In the genomic region with DNA sequence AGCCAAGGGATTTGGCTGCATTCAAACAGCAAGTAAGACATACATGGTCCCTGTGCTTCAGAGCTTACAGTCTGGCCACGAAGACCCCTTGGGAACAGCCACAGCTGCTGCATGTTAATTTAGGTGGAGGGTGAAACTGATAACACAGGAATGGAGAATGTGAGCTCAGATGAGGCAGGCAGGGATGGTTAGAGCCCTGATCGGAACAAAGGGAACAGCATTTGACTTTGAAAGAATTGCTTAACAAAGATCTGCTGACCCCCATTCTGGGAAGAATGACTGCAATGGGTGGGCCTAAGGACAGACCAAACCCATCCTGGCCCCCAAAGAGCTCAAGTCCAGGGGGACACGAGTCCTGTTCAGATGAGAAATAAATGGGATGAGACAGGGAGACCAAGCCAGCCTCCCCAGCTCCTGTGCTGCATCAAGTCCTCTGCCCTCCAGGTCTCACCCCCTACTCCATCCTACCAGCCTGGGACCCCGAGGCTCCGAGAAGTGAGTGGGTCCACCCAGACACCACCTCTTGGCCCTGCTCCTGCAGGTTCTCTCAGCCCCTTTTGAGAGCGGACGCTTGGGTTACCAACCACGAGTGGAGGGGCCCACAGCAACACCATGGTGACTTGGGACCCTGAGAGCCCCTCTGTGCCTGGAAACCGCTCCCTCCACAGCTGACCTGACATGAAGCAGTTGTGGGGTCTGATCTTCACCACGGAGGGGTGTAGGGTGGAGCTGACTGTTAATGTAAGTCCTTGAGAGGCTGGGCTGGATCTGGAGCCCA, we compare ENCODE assay signal across 24 cellular contexts. TPM values are rescaled to one million over a fixed set of nuclear protein-coding genes. Genes with fewer than 3 reads are reported as not detected.
DNase-seq lines count a peak whose midpoint lies in the region; ATAC-seq, FAIRE-seq and TF ChIP-seq lines count a peak whose summit lies in the region.
"Had no signal": no experiment of that assay in that cellular context is flagged by ENCODE, and none has a peak within 500 bp of the region (broad histone marks: within the 10 kb centered on the region; RNA-seq: fewer than 3 reads in every experiment).

No MANE protein-coding gene starts in this region.

- H3K4me1 ChIP-seq in K562 (replicated peaks in 1 of 2; ENCODE audit: control insufficient read depth in 2 of 2, insufficient read depth in 2 of 2, low read length in 2 of 2) (peaks cover 0 to 8% of the 10 kb centered on the region in 2 experiments; a peak in 2 of 5 replicates), upper lobe of right lung (no peaks in the 10 kb centered on the region), transverse colon (no peaks in the 10 kb centered on the region)

- no peak overlapping the region for H3K4me2 ChIP-seq in K562 (ENCODE audit: insufficient read depth, low read length)

- in situ Hi-C loops in K562 (cut with MboI) (no loop called here), transverse colon (cut with MboI; ENCODE audit: low pct_ligation_motif_present in 1 of 4, low pct_unique_long_range_greater_than_20kb in 1 of 4, low sequenced_read_pairs in 3 of 4) (no loop called here)

- TF ChIP-seq POLR2A in K562 (conservative IDR thresholded peaks at IDR 0.05): no peak
- no peak for TF ChIP-seq POLR2A in transverse colon (IDR thresholded peaks at IDR 0.05)

- H3K79me2 ChIP-seq in K562 (ENCODE audit: control insufficient read depth, insufficient read depth, low read length): no peaks in the 10 kb centered on the region

- no peak for FAIRE-seq in K562 (lab: Jason Lieb, UNC)
- FAIRE-seq: A204.1, GM12892 had no signal

- H3K27ac ChIP-seq in K562 (ENCODE audit: extremely low read depth, low read depth, low read length) (no peak overlapping the region), layer of hippocampus (ENCODE audit: low read depth, low read length) (peak overlapping the region; percentile 35), upper lobe of right lung (no peak overlapping the region), transverse colon (no peak overlapping the region)
- H3K27ac ChIP-seq: HL-60 had no signal

- H3K9me1 ChIP-seq in K562 (ENCODE audit: control insufficient read depth, insufficient read depth, low read length): peaks cover 3% of the 10 kb centered on the region

- CTCF ChIA-PET in K562 (lab: Yijun Ruan, JAX; ENCODE audit: low intra/inter-chr PET ratio): no interaction called here

- POLR2A ChIA-PET in K562 (lab: Yijun Ruan, JAX): interaction anchor here (1.3 kb wide), 1 partner anchor 24 kb away, joined by 6 read pairs; no protein-coding TSS in a partner anchor

- H3K36me3 ChIP-seq in K562 (ENCODE audit: control insufficient read depth, insufficient read depth, low read length): no peaks in the 10 kb centered on the region
- no peaks in the 10 kb centered on the region for H3K36me3 ChIP-seq in upper lobe of right lung
- H3K36me3 ChIP-seq in transverse colon: no peaks in the 10 kb centered on the region
- H3K36me3 ChIP-seq in H7 (replicated peaks; ENCODE audit: control insufficient read depth, insufficient read depth, low read length): no peaks in the 10 kb centered on the region
- H3K36me3 ChIP-seq: BE2C had no signal

- TF ChIP-seq EP300 in K562 (IDR thresholded peaks at IDR 0.05; ENCODE audit: low read length) (no peak), transverse colon (IDR thresholded peaks at IDR 0.05; ENCODE audit: low read depth) (no peak)

- intact Hi-C loops in Right ventricle myocardium inferior (cut with DNase I) (no loop called here), cardiac septum (cut with DNase I) (no loop called here), K562 (cut with micrococcal nuclease) (no loop called here), upper lobe of right lung (cut with DNase I) (no loop called here), transverse colon (cut with DNase I; ENCODE audit: low total_unique reads) (no loop called here)

- H3K9me3 ChIP-seq in K562 (replicated peaks; ENCODE audit: control insufficient read depth, insufficient read depth, low read depth, low read length): no peaks in the 10 kb centered on the region
- no peaks in the 10 kb centered on the region for H3K9me3 ChIP-seq in upper lobe of right lung
- H3K9me3 ChIP-seq in transverse colon: no peaks in the 10 kb centered on the region

- H2AFZ ChIP-seq in K562 (ENCODE audit: low read depth, low read length): no peak overlapping the region

- H3K4me3 ChIP-seq in K562 (no peak overlapping the region), upper lobe of right lung (no peak overlapping the region), transverse colon (no peak overlapping the region), H7 (ENCODE audit: insufficient read depth, low read depth, low read length) (no peak overlapping the region)

- H3K27me3 ChIP-seq in K562 (ENCODE audit: control insufficient read depth in 2 of 2, insufficient read depth in 2 of 2, low read length in 2 of 2): peaks cover 0 to 20% of the 10 kb centered on the region in 2 experiments; a peak in 2 of 5 replicates
- H3K27me3 ChIP-seq in layer of hippocampus (ENCODE audit: control insufficient read depth, insufficient read depth, low read length): peaks cover 3% of the 10 kb centered on the region
- H3K27me3 ChIP-seq in upper lobe of right lung: peaks cover 13% of the 10 kb centered on the region
- H3K27me3 ChIP-seq in transverse colon: no peaks in the 10 kb centered on the region
- no peaks in the 10 kb centered on the region for H3K27me3 ChIP-seq in H7 (ENCODE audit: control insufficient read depth, insufficient read depth, low read length)
- H3K27me3 ChIP-seq: BE2C had no signal

- ATAC-seq in Right ventricle myocardium inferior: no peak
- ATAC-seq in K562: no peak
- ATAC-seq in upper lobe of right lung: no peak
- no peak for ATAC-seq in GM18861 (IDR thresholded peaks at IDR 0.05; ENCODE audit: unreplicated experiment)
- ATAC-seq: CD8-positive, alpha-beta T cell had no signal

- TF ChIP-seq RAD21 in K562 (CRISPR knock-in tag; conservative IDR thresholded peaks at IDR 0.05 in 1 of 2, IDR thresholded peaks at IDR 0.05 in 1 of 2): no peak

- no peak overlapping the region for H3K9ac ChIP-seq in K562 (ENCODE audit: insufficient read depth in 1 of 2, low read depth in 2 of 2, low read length in 2 of 2)

- 1% methylated on average over 10 of the region's 10 CpGs for WGBS in K562 (ENCODE audit: insufficient coverage, low coverage, missing lambda C conversion rate)
- 66 to 100% methylated on average over 1 to 9 of the region's 10 CpGs for WGBS in transverse colon (ENCODE audit: low coverage in 1 of 2), 2 donors

- DNase-seq in Right ventricle myocardium inferior (ENCODE audit: missing footprints) (peak; percentile 21), cardiac septum (ENCODE audit: low spot score) (no peak), K562 (ENCODE audit: extremely low read depth in 1 of 4, low spot score in 3 of 4) (no peak), upper lobe of right lung (peak; percentile 54), transverse colon (no peak), H7 (no peak)
- DNase-seq: Calu3, DMS79, MM.1S, NCI-H146, NCI-H2029 treated with DMSO at 0.1 percent for 48 hours, NCI-H2227 treated with DMSO at 0.1 percent for 48 hours, NCI-H510A treated with DMSO at 0.1 percent for 48 hours, NCI-H774, OCI-M1, SHP77 treated with DMSO at 0.1 percent for 48 hours had no signal

- H4K20me1 ChIP-seq in K562 (replicated peaks; ENCODE audit: control insufficient read depth, insufficient read depth, low read length): no peaks in the 10 kb centered on the region

- no peak for TF ChIP-seq CTCF in K562 (IDR thresholded peaks at IDR 0.05 in 2 of 3, conservative IDR thresholded peaks at IDR 0.05 in 1 of 3; ENCODE audit: insufficient read depth in 2 of 3, low read depth in 1 of 3, low read length in 3 of 3)
- TF ChIP-seq CTCF in upper lobe of right lung (IDR thresholded peaks at IDR 0.05): no peak
- no peak for TF ChIP-seq CTCF in transverse colon (IDR thresholded peaks at IDR 0.05)

- no TSS peak for BruUV-seq in K562 (replicated peaks; lab: Mats Ljungman, UMichigan)

TF ChIP-seq in K562, 482 proteins besides CTCF, POLR2A, EP300 and RAD21 (continues in another document):
- TF ChIP-seq TEAD4 (IDR thresholded peaks at IDR 0.05; ENCODE audit: low read length): no peak
- TF ChIP-seq TEAD4 (CRISPR knock-in tag; IDR thresholded peaks at IDR 0.05; ENCODE audit: borderline replicate concordance): no peak
- TF ChIP-seq, protein P1, sequence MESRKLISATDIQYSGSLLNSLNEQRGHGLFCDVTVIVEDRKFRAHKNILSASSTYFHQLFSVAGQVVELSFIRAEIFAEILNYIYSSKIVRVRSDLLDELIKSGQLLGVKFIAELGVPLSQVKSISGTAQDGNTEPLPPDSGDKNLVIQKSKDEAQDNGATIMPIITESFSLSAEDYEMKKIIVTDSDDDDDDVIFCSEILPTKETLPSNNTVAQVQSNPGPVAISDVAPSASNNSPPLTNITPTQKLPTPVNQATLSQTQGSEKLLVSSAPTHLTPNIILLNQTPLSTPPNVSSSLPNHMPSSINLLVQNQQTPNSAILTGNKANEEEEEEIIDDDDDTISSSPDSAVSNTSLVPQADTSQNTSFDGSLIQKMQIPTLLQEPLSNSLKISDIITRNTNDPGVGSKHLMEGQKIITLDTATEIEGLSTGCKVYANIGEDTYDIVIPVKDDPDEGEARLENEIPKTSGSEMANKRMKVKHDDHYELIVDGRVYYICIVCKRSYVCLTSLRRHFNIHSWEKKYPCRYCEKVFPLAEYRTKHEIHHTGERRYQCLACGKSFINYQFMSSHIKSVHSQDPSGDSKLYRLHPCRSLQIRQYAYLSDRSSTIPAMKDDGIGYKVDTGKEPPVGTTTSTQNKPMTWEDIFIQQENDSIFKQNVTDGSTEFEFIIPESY (CRISPR knock-in tag; IDR thresholded peaks at IDR 0.05): no peak

RNA-seq across cellular contexts. Expression of a gene that starts 50.8 kb away (rescaled TPM):
- 17.9 TPM for total RNA-seq in Right ventricle myocardium inferior
- 8.6 TPM for total RNA-seq in cardiac septum
- not detected in 2 replicates for total RNA-seq in K562 (2011; cell fraction: chromatin; rRNA removed; ENCODE audit: low replicate concordance)
- total RNA-seq in K562 (2011; cell fraction: nucleolus; rRNA removed): not detected in 2 replicates
- total RNA-seq in K562 (2011; cell fraction: nucleoplasm; rRNA removed): not detected in 2 replicates
- total RNA-seq in K562 (2014; rRNA removed): not detected in 2 replicates
- not detected in 2 replicates for total RNA-seq in K562 (2014; rRNA removed; fragmentation: Illumina TruSeq; extraction: Trizol)
- not detected in 2 replicates for total RNA-seq in K562 (2015; rRNA removed; fragmentation: Illumina TruSeq; extraction: Trizol)
- total RNA-seq in K562 (2021): not detected in 2 replicates
- polyA plus RNA-seq in K562 (2011; rRNA removed): not detected in 2 replicates
- not detected in 2 replicates for polyA plus RNA-seq in K562 (2011; cell fraction: cytosol; rRNA removed)
- not detected in 2 replicates for polyA plus RNA-seq in K562 (2011; cell fraction: nucleus; rRNA removed)
- polyA plus RNA-seq in K562 (2012): not detected in 2 replicates
- polyA plus RNA-seq in K562 (2014; fragmentation: Illumina TruSeq; extraction: Trizol): not detected in 2 replicates
- not detected for polyA plus RNA-seq in K562 (2014; fragmentation: Nextera tagmentation; extraction: Ambion mirVana)
- not detected in 2 replicates for polyA plus RNA-seq in K562 (2014; rRNA removed)
- not detected in 2 replicates for polyA minus RNA-seq in K562 (2011; rRNA and poly(A)+ RNA removed)
- polyA minus RNA-seq in K562 (2011; cell fraction: cytosol; rRNA and poly(A)+ RNA removed): not detected in 2 replicates
- polyA minus RNA-seq in K562 (2011; cell fraction: nucleus; rRNA and poly(A)+ RNA removed): not detected in 2 replicates
- 26.0 TPM for total RNA-seq in upper lobe of right lung
- total RNA-seq in transverse colon: 1 to 10 TPM in 3 of 4 donors, not detected in 1; 3.7 to 7.8 (median 4.0) TPM
- total RNA-seq in H7 (2014; rRNA removed; shearing (Covaris generic)): 42.9 and 58.2 TPM in 2 replicates
- total RNA-seq: CD8-positive, alpha-beta T cell; LHCN-M2 had no signal

Comparison
In these comparisons a context has a peak if more than half of its experiments do, and no peak if none do; other contexts are left out.
1. DNase-seq: peak in Right ventricle myocardium inferior (single experiment) and upper lobe of right lung (single experiment); none in cardiac septum (single experiment), K562 (0 of 4), transverse colon (single experiment) and H7 (single experiment).